In the genomic region with DNA sequence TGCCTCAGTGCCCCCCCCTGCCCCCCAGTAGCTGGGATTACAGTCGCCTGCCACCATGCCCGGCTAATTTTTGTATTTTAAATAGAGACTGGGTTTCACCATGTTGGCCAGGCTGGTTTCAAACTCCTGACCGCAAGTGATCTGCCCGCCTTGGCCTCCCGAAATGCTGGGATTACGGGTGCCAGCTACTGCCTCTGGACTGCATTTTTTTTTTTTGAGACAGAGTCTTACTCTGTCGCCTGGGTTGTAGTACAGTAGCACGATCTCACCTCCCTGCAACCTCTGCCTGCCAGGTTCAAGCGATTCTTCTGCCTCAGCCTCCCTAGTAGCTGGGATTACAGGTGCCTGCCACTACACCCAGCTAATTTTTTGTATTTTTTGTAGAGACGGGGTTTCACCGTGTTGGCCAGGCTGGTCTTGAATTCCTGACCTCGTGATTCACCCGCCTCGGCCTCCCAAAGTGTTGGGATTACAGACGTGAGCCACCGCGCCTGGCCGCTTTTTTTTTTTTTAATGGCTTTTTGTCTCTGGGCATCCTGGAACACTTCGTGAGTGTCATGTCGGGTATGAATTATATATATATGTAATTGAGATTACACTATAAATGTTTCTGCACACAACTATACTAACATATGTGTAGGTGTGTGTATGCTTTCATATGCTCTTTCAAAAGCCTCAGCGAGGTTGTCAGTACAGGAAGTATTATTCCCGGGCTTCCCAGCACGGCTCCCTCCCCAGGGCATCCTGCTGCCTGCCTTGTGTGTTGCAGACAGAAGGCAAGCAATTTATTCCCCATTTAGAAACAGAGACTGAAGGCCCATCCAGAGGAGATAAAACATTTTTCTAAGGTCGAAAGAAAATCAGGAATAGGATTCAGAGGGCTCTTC, we compare ENCODE assay signal across 1 cellular context.
TF ChIP-seq lines count a peak whose summit lies in the region.

No MANE protein-coding gene starts in this region.

TF ChIP-seq in H1, 55 proteins besides CTCF, POLR2A, EP300 and RAD21:
- TF ChIP-seq RBBP5 (IDR thresholded peaks at IDR 0.05; ENCODE audit: borderline replicate concordance, low read depth, low read length) = peak; percentile 55; the same call in 1 of the 2 replicates
- peak; percentile 60 for TF ChIP-seq ASH2L (IDR thresholded peaks at IDR 0.05; ENCODE audit: low read length)
